ENCODE assay signal across 27 cellular contexts in the genomic region with DNA sequence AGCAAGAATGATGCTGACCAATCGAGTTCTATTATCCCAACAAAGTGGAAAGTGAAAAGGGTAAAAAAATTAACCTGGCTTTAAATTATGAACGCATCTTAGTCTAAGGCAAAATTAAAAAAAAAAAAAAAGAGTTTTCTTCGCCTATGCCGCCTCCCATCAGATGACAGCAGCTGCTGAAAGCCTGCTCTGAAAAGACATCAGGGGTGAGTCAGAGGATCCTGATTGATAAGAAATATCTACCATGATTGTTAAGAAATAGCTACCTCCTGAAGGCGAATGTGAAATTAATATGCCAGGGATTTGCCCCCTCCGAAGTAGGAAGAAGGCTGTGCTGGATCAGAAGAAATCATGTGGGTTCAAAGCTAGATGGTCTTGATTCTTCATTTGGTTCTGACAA.
"Had no signal": no experiment of that assay in that cellular context is flagged by ENCODE, and none has a peak within 500 bp of the region (broad histone marks: within the 10 kb centered on the region; RNA-seq: fewer than 3 reads in every experiment).

No MANE protein-coding gene starts in this region.

- H3K9me3 ChIP-seq: colonic mucosa, esophagus muscularis mucosa, esophagus squamous epithelium, gastrocnemius medialis, gastroesophageal sphincter, heart left ventricle, heart right ventricle had no signal

- H3K4me1 Mint-ChIP-seq: endodermal cell had no signal

- FAIRE-seq: colon, endometrium, endothelial cell of umbilical vein, frontal cortex had no signal

- H3K27me3 ChIP-seq: colonic mucosa, dorsolateral prefrontal cortex, esophagus muscularis mucosa, esophagus squamous epithelium, gastrocnemius medialis, gastroesophageal sphincter, heart left ventricle, heart right ventricle had no signal

- H3K4me1 ChIP-seq: colonic mucosa, esophagus muscularis mucosa, esophagus squamous epithelium, foreskin keratinocyte, gastrocnemius medialis, gastroesophageal sphincter, heart left ventricle, heart right ventricle had no signal

- H3K27ac ChIP-seq: colonic mucosa, coronary artery, dorsolateral prefrontal cortex, epithelial cell of prostate, esophagus muscularis mucosa, esophagus squamous epithelium, foreskin keratinocyte, gastrocnemius medialis, gastroesophageal sphincter, heart left ventricle, heart right ventricle had no signal

- H3K27me3 Mint-ChIP-seq: dendritic cell treated with granulocyte-macrophage colony-stimulating factor and Interleukin-4, amounts not matched to agents 40 ng/mL and 50 ng/mL, for 4 days; effector memory CD8-positive, alpha-beta T cell had no signal

- H3K36me3 ChIP-seq: colonic mucosa, esophagus muscularis mucosa, esophagus squamous epithelium, gastrocnemius medialis, gastroesophageal sphincter, heart left ventricle, heart right ventricle had no signal

- H3K4me3 Mint-ChIP-seq: dendritic cell treated with granulocyte-macrophage colony-stimulating factor and Interleukin-4, amounts not matched to agents 40 ng/mL and 50 ng/mL, for 4 days; effector memory CD8-positive, alpha-beta T cell; endodermal cell had no signal

- DNase-seq: colonic mucosa; cortex of kidney; dermis blood vessel endothelial cell; dorsolateral prefrontal cortex; effector CD4-positive, alpha-beta T cell; effector CD8-positive, alpha-beta T cell; effector memory CD4-positive, alpha-beta T cell; effector memory CD8-positive, alpha-beta T cell; endodermal cell; erythroblast; esophagus squamous epithelium; foreskin fibroblast; foreskin keratinocyte; gastrocnemius medialis; glutamatergic neuron; heart left ventricle; heart right ventricle had no signal

- H3K27ac Mint-ChIP-seq: dendritic cell treated with granulocyte-macrophage colony-stimulating factor and Interleukin-4, amounts not matched to agents 40 ng/mL and 50 ng/mL, for 4 days; effector memory CD8-positive, alpha-beta T cell; endodermal cell had no signal

- ATAC-seq: effector memory CD8-positive, alpha-beta T cell; esophagus mucosa; foreskin keratinocyte; gastrocnemius medialis; gastroesophageal sphincter; heart left ventricle; heart right ventricle had no signal

- H3K4me3 ChIP-seq: colonic mucosa, coronary artery, dorsolateral prefrontal cortex, esophagus muscularis mucosa, esophagus squamous epithelium, gastrocnemius medialis, gastroesophageal sphincter, heart left ventricle, heart right ventricle had no signal

- H3K9me3 Mint-ChIP-seq: effector memory CD8-positive, alpha-beta T cell; endodermal cell had no signal
